ENCODE assay signal across 9 cellular contexts in the genomic region with DNA sequence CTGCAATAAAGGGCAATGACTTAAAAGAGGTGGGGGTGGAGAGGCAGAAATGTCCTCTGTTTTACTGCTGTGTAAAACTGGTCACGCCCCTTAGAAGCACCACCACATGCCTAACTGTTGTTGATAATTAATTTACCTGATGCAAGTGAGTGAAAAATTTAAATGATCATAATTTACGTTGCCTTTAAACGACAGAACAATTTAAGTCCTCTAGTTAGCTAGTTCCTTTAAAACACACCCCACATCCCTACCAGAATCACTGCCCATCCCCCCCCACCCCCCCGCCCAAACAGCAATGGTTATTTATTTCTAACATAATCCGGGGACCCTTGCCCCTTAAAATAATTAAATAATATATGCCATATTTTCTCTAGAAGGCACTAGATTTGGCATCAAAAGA. TPM values are rescaled to one million over a fixed set of nuclear protein-coding genes. Genes with fewer than 3 reads are reported as not detected.
DNase-seq lines count a peak whose midpoint lies in the region; ATAC-seq, FAIRE-seq and TF ChIP-seq lines count a peak whose summit lies in the region.
"Had no signal": no experiment of that assay in that cellular context is flagged by ENCODE, and none has a peak within 500 bp of the region (broad histone marks: within the 10 kb centered on the region; RNA-seq: fewer than 3 reads in every experiment).

No MANE protein-coding gene starts in this region.

- FAIRE-seq in GM12891 (lab: Jason Lieb, UNC), result no peak
- FAIRE-seq in RCC 7860 (lab: Jason Lieb, UNC), result no peak

- H3K27ac Mint-ChIP-seq in activated CD4-positive, alpha-beta T cell treated with anti-CD3 and anti-CD28 coated beads, Interleukin-2, amount 10 ng/mL, durations not matched to agents 7 days and 5 days, result peak overlapping the region; percentile 54
- peak overlapping the region; percentile 97 for H3K27ac Mint-ChIP-seq in stimulated activated memory B cell treated with anti-CD40 and anti-IgM and Interleukin-4, amounts not matched to agents 10 μg/mL and 1 μg/mL and 100 μg/mL, for 72 hours

- no peak for DNase-seq in activated CD4-positive, alpha-beta T cell treated with anti-CD3 and anti-CD28 coated beads, Interleukin-2, amount 10 ng/mL, durations not matched to agents 7 days and 5 days
- no peak for DNase-seq in activated CD4-positive, alpha-beta T cell treated with anti-CD3 and anti-CD28 coated beads for 4 hours
- DNase-seq in lower lobe of right lung, result no peak
- DNase-seq in GM12891 (ENCODE audit: insufficient read length, low spot score), result no peak
- no peak for DNase-seq in RCC 7860 (ENCODE audit: low spot score)
- DNase-seq in NOMO-1 treated with DMSO at 0.1 percent for 48 hours (lab: John Stamatoyannopoulos, UW; ENCODE audit: unreplicated experiment), result no peak

- peaks cover 28% of the 10 kb centered on the region for H3K4me1 Mint-ChIP-seq in activated CD4-positive, alpha-beta T cell treated with anti-CD3 and anti-CD28 coated beads, Interleukin-2, amount 10 ng/mL, durations not matched to agents 7 days and 5 days
- peaks cover 22% of the 10 kb centered on the region for H3K4me1 Mint-ChIP-seq in stimulated activated memory B cell treated with anti-CD40 and anti-IgM and Interleukin-4, amounts not matched to agents 10 μg/mL and 1 μg/mL and 100 μg/mL, for 72 hours

- intact Hi-C loops in lower lobe of right lung (cut with DNase I), result no loop called here

- H3K9me2 ChIP-seq in SU-DHL-6 (replicated peaks; ENCODE audit: insufficient read depth, low read length), result no peaks in the 10 kb centered on the region

- H3K4me1 ChIP-seq in lower lobe of right lung, result peaks cover 29% of the 10 kb centered on the region

- no peak overlapping the region for H3K4me3 ChIP-seq in SU-DHL-6 (ENCODE audit: insufficient read depth, low read length, poor library complexity, severe bottlenecking)
- H3K4me3 ChIP-seq in lower lobe of right lung, result no peak overlapping the region

- CTCF ChIA-PET in activated CD4-positive, alpha-beta T cell treated with anti-CD3 and anti-CD28 coated beads, Interleukin-2, amount 10 ng/mL, durations not matched to agents 7 days and 5 days (lab: Charles Lee), result interaction anchor here (0.9 kb wide), 1 partner anchor 9 kb away, joined by 3 read pairs; the partner anchor contains the start of gene FASTKD1

- no peak overlapping the region for H3K9ac ChIP-seq in SU-DHL-6 (ENCODE audit: low read length)

- H3K9me3 ChIP-seq in SU-DHL-6 (ENCODE audit: insufficient read depth, low read length) (no peaks in the 10 kb centered on the region), lower lobe of right lung (peaks cover 4% of the 10 kb centered on the region)

- peaks cover 39% of the 10 kb centered on the region for H3K79me2 ChIP-seq in SU-DHL-6 (ENCODE audit: insufficient read depth, low read length)

- peaks cover 14% of the 10 kb centered on the region for H3K9me3 Mint-ChIP-seq in activated CD4-positive, alpha-beta T cell treated with anti-CD3 and anti-CD28 coated beads, Interleukin-2, amount 10 ng/mL, durations not matched to agents 7 days and 5 days
- H3K9me3 Mint-ChIP-seq in stimulated activated memory B cell treated with anti-CD40 and anti-IgM and Interleukin-4, amounts not matched to agents 10 μg/mL and 1 μg/mL and 100 μg/mL, for 72 hours, result peaks cover 2% of the 10 kb centered on the region

- H2AFZ ChIP-seq in SU-DHL-6 (ENCODE audit: low read depth, low read length, severe bottlenecking), result peak overlapping the region; percentile 87

- no peaks in the 10 kb centered on the region for H3K27me3 ChIP-seq in SU-DHL-6 (ENCODE audit: low read length)
- H3K27me3 ChIP-seq in lower lobe of right lung (ENCODE audit: low read depth), result no peaks in the 10 kb centered on the region

- no peaks in the 10 kb centered on the region for H3F3A ChIP-seq in SU-DHL-6 (ENCODE audit: insufficient read depth)

- H3K36me3 Mint-ChIP-seq in activated CD4-positive, alpha-beta T cell treated with anti-CD3 and anti-CD28 coated beads, Interleukin-2, amount 10 ng/mL, durations not matched to agents 7 days and 5 days (ENCODE audit: low read depth), result peaks cover 34% of the 10 kb centered on the region
- no peaks in the 10 kb centered on the region for H3K36me3 Mint-ChIP-seq in stimulated activated memory B cell treated with anti-CD40 and anti-IgM and Interleukin-4, amounts not matched to agents 10 μg/mL and 1 μg/mL and 100 μg/mL, for 72 hours

- TF ChIP-seq CTCF in SU-DHL-6 (IDR thresholded peaks at IDR 0.05; ENCODE audit: insufficient read depth, low read length, poor library complexity, severe bottlenecking) (no peak), lower lobe of right lung (IDR thresholded peaks at IDR 0.05) (no peak)

- no peak overlapping the region for H3K4me3 Mint-ChIP-seq in activated CD4-positive, alpha-beta T cell treated with anti-CD3 and anti-CD28 coated beads, Interleukin-2, amount 10 ng/mL, durations not matched to agents 7 days and 5 days
- no peak overlapping the region for H3K4me3 Mint-ChIP-seq in stimulated activated memory B cell treated with anti-CD40 and anti-IgM and Interleukin-4, amounts not matched to agents 10 μg/mL and 1 μg/mL and 100 μg/mL, for 72 hours

- POLR2A ChIA-PET in activated CD4-positive, alpha-beta T cell treated with anti-CD3 and anti-CD28 coated beads, Interleukin-2, amount 10 ng/mL, durations not matched to agents 7 days and 5 days (lab: Charles Lee), result no interaction called here

- H4K20me1 ChIP-seq in SU-DHL-6 (ENCODE audit: low read depth, low read length), result peaks cover 17% of the 10 kb centered on the region; the same call in 1 of the 2 replicates

- TF ChIP-seq POLR2A in GM12891 (IDR thresholded peaks at IDR 0.05; ENCODE audit: low read depth, low read length), result no peak

- H3K36me3 ChIP-seq in SU-DHL-6 (ENCODE audit: low read length), result no peaks in the 10 kb centered on the region
- no peaks in the 10 kb centered on the region for H3K36me3 ChIP-seq in lower lobe of right lung
- H3K36me3 ChIP-seq: cardiac muscle cell had no signal

- no peak for ATAC-seq in lower lobe of right lung
- no peak for ATAC-seq in stimulated activated memory B cell treated with anti-CD40 and anti-IgM and Interleukin-4, amounts not matched to agents 10 μg/mL and 1 μg/mL and 100 μg/mL, for 72 hours

- H3K4me2 ChIP-seq in SU-DHL-6 (ENCODE audit: low read depth, low read length, poor library complexity, severe bottlenecking), result peak overlapping the region; percentile 64

- H3K27ac ChIP-seq in SU-DHL-6 (ENCODE audit: low read depth, low read length) (no peak overlapping the region), lower lobe of right lung (peak overlapping the region; percentile 98)

- no peaks in the 10 kb centered on the region for H3K27me3 Mint-ChIP-seq in activated CD4-positive, alpha-beta T cell treated with anti-CD3 and anti-CD28 coated beads, Interleukin-2, amount 10 ng/mL, durations not matched to agents 7 days and 5 days
- H3K27me3 Mint-ChIP-seq in stimulated activated memory B cell treated with anti-CD40 and anti-IgM and Interleukin-4, amounts not matched to agents 10 μg/mL and 1 μg/mL and 100 μg/mL, for 72 hours, result no peaks in the 10 kb centered on the region

TF ChIP-seq in GM12891, 5 proteins besides CTCF, POLR2A, EP300 and RAD21:
- TF ChIP-seq POLR2AphosphoS5 (IDR thresholded peaks at IDR 0.05; ENCODE audit: low read depth, low read length), result no peak
- TF ChIP-seq POU2F2 (IDR thresholded peaks at IDR 0.05; ENCODE audit: low read depth, low read length), result no peak
- TF ChIP-seq PAX5 (IDR thresholded peaks at IDR 0.05; ENCODE audit: insufficient read depth, low read length, severe bottlenecking), result no peak
- TF ChIP-seq SPI1 (IDR thresholded peaks at IDR 0.05; ENCODE audit: low read depth, low read length), result no peak
- no peak for TF ChIP-seq TAF1 (IDR thresholded peaks at IDR 0.05; ENCODE audit: low read depth, low read length)

RNA-seq across cellular contexts. Expression of gene PPIG, which starts 0.7 kb away (rescaled TPM):
- total RNA-seq in activated CD4-positive, alpha-beta T cell treated with anti-CD3 and anti-CD28 coated beads, Interleukin-2, amount 10 ng/mL, durations not matched to agents 7 days and 5 days, result 10 to 100 TPM; 53.4 to 61.7 TPM
- total RNA-seq in lower lobe of right lung, result 51.7 TPM
- polyA plus RNA-seq in GM12891 (2012; ENCODE audit: low read depth, missing spikeins), result 51.7 TPM

RNA-seq across cellular contexts. Expression of gene FASTKD1, which starts 9.8 kb away (rescaled TPM):
- 10 to 100 TPM; 26.8 to 29.0 TPM for total RNA-seq in activated CD4-positive, alpha-beta T cell treated with anti-CD3 and anti-CD28 coated beads, Interleukin-2, amount 10 ng/mL, durations not matched to agents 7 days and 5 days
- 38.3 TPM for total RNA-seq in lower lobe of right lung
- 43.0 TPM for polyA plus RNA-seq in GM12891 (2012; ENCODE audit: low read depth, missing spikeins)
